ENCODE assay signal across 26 cellular contexts in genomic region chr16:86895609-86896008, GRCh38.
"Had no signal": no experiment of that assay in that cellular context is flagged by ENCODE, and none has a peak within 500 bp of the region (broad histone marks: within the 10 kb centered on the region; RNA-seq: fewer than 3 reads in every experiment).

No MANE protein-coding gene starts in this region.

- H2AFZ ChIP-seq: PC-9 had no signal

- H3K4me3 Mint-ChIP-seq: activated CD8-positive, alpha-beta T cell treated with anti-CD3 and anti-CD28 coated beads for 36 hours; activated naive CD8-positive, alpha-beta T cell treated with anti-CD3 and anti-CD28 coated beads, Interleukin-2, amount 10 ng/mL, durations not matched to agents 7 days and 5 days; T-cell had no signal

- H3K9me3 ChIP-seq: adrenal gland had no signal

- H3K27me3 Mint-ChIP-seq: activated naive CD8-positive, alpha-beta T cell treated with anti-CD3 and anti-CD28 coated beads, Interleukin-2, amount 10 ng/mL, durations not matched to agents 7 days and 5 days had no signal

- H3K4me2 ChIP-seq: PC-9 had no signal

- ATAC-seq: activated CD4-positive, CD25-positive, alpha-beta regulatory T cell treated with anti-CD3 and anti-CD28 coated beads, Interleukin-2, amount 50 U/mL, for 24 hours; activated CD8-positive, alpha-beta T cell treated with anti-CD3 and anti-CD28 coated beads for 36 hours; T-cell had no signal

- H3K4me1 Mint-ChIP-seq: activated naive CD8-positive, alpha-beta T cell treated with anti-CD3 and anti-CD28 coated beads, Interleukin-2, amount 10 ng/mL, durations not matched to agents 7 days and 5 days; T-cell had no signal

- H3K36me3 ChIP-seq: adrenal gland, WERI-Rb-1 had no signal

- DNase-seq: activated CD4-positive, alpha-beta T cell treated with anti-CD3 and anti-CD28 coated beads for 4 hours; activated CD8-positive, alpha-beta memory T cell treated with anti-CD3 and anti-CD28 coated beads, Interleukin-2, amount 50 U/mL, for 48 hours; activated CD8-positive, alpha-beta T cell treated with anti-CD3 and anti-CD28 coated beads for 36 hours; activated naive CD4-positive, alpha-beta T cell treated with anti-CD3 and anti-CD28 coated beads, Interleukin-2, amount 50 U/mL, for 16 hours; activated naive CD8-positive, alpha-beta T cell treated with anti-CD3 and anti-CD28 coated beads, Interleukin-2, amount 10 ng/mL, durations not matched to agents 7 days and 5 days; activated T-cell treated with anti-CD3 and anti-CD28 coated beads, Interleukin-2, amount 50 U/mL, for 1 hour; adrenal gland; anterior cingulate cortex; caudate nucleus; Karpas-422; MM.1S; NCI-H1105; NCI-H1436; NCI-H1694 treated with DMSO at 0.1 percent for 48 hours; NCI-H2029 treated with DMSO at 0.1 percent for 48 hours; NCI-H345; NCI-H510A; NCI-H69; PC-9; SHP77 treated with DMSO at 0.1 percent for 48 hours; T-cell; T-helper 2 cell; T1000; WERI-Rb-1 had no signal

- H3K36me3 Mint-ChIP-seq: activated naive CD8-positive, alpha-beta T cell treated with anti-CD3 and anti-CD28 coated beads, Interleukin-2, amount 10 ng/mL, durations not matched to agents 7 days and 5 days; T-cell had no signal

- H3K9me3 Mint-ChIP-seq: activated CD8-positive, alpha-beta T cell treated with anti-CD3 and anti-CD28 coated beads for 36 hours; activated naive CD8-positive, alpha-beta T cell treated with anti-CD3 and anti-CD28 coated beads, Interleukin-2, amount 10 ng/mL, durations not matched to agents 7 days and 5 days had no signal

- H3K27ac Mint-ChIP-seq: activated CD8-positive, alpha-beta T cell treated with anti-CD3 and anti-CD28 coated beads for 36 hours; activated naive CD8-positive, alpha-beta T cell treated with anti-CD3 and anti-CD28 coated beads, Interleukin-2, amount 10 ng/mL, durations not matched to agents 7 days and 5 days; T-cell had no signal

- H3K27ac ChIP-seq: adrenal gland, PC-9, SK-N-MC, WERI-Rb-1 had no signal

- H3K4me1 ChIP-seq: adrenal gland had no signal

- H3K4me3 ChIP-seq: adrenal gland, PC-9, SK-N-MC had no signal
